In the genomic region with DNA sequence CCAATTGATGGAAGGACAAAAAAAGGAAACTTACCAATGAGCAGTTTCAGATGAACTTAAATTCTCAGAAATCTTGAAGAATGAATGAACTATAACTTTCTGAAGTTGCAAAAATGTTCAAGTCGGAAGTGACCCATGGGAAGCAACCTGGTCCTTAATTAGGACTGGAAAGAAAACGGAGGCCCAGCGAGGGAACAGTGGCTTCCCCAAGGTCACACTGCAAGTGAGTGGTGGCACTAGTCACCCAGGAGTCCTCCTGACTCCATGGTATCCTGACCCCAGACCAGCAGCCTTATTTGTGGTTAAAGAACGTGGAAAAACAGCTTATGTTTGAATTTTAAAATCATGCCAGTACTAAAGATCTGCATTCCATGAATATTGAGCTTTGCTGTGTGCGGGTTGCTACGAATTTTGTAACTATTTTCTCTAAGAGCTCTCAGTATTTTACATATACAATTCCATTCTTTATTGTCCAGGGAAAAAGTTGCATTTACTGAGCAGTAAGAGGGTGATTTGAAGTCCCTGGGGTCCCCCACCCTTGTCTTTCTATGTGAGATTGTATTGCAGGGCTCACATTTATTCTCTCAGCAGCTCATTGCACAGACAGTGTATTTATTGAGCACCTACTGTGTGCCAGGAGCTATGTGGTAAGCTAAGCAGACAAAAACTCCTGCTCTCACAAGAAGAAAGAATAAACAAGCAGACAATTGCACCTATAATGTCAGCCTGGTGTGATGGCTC, we compare ENCODE assay signal across 10 cellular contexts.
DNase-seq lines count a peak whose midpoint lies in the region; ATAC-seq, FAIRE-seq and TF ChIP-seq lines count a peak whose summit lies in the region.
"Had no signal": no experiment of that assay in that cellular context is flagged by ENCODE, and none has a peak within 500 bp of the region (broad histone marks: within the 10 kb centered on the region; RNA-seq: fewer than 3 reads in every experiment).

No MANE protein-coding gene starts in this region.

- DNase-seq in GM12891 (ENCODE audit: insufficient read length, low spot score): no peak
- DNase-seq in RWPE1 (ENCODE audit: low spot score): no peak
- no peak for DNase-seq in amygdala (lab: John Stamatoyannopoulos, UW)
- DNase-seq: H9, left colon had no signal

- H3K4me2 ChIP-seq in skeletal muscle satellite cell (ENCODE audit: low read length): peak overlapping the region; percentile 75

- CTCF ChIA-PET in RWPE1 (lab: Yijun Ruan, JAX): interaction anchor here (0.6 to 1.0 kb wide), 2 partner anchors 53 to 1064 kb away, joined by 4 to 5 read pairs; no protein-coding TSS in a partner anchor

- ATAC-seq in GM21515 (IDR thresholded peaks at IDR 0.05; ENCODE audit: unreplicated experiment) (no peak), HG02973 (IDR thresholded peaks at IDR 0.05; ENCODE audit: unreplicated experiment) (no peak), HG03521 (IDR thresholded peaks at IDR 0.05; ENCODE audit: unreplicated experiment) (no peak)
- ATAC-seq: left colon had no signal

- POLR2A ChIA-PET in RWPE1 (lab: Yijun Ruan, JAX; ENCODE audit: low non-redundant PET): no interaction called here

- H3K4me1 ChIP-seq in skeletal muscle satellite cell (ENCODE audit: control insufficient read depth, insufficient read depth, low read length): peaks cover 41% of the 10 kb centered on the region

- no peaks in the 10 kb centered on the region for H3K27me3 Mint-ChIP-seq in dendritic cell treated with granulocyte-macrophage colony-stimulating factor and Interleukin-4, amounts not matched to agents 40 ng/mL and 50 ng/mL, for 4 days

- H3K4me3 ChIP-seq in skeletal muscle satellite cell (ENCODE audit: low read length): peak overlapping the region; percentile 34

- no peak for TF ChIP-seq CTCF in RWPE1 (conservative IDR thresholded peaks at IDR 0.05; ENCODE audit: low read depth)

- no peaks in the 10 kb centered on the region for H3K36me3 Mint-ChIP-seq in dendritic cell treated with granulocyte-macrophage colony-stimulating factor and Interleukin-4, amounts not matched to agents 40 ng/mL and 50 ng/mL, for 4 days (ENCODE audit: low read depth)

- no peaks in the 10 kb centered on the region for H3K9me3 Mint-ChIP-seq in dendritic cell treated with granulocyte-macrophage colony-stimulating factor and Interleukin-4, amounts not matched to agents 40 ng/mL and 50 ng/mL, for 4 days

- H3K27ac ChIP-seq in RWPE1: peak overlapping the region; percentile 98

- intact Hi-C loops in dendritic cell treated with granulocyte-macrophage colony-stimulating factor and Interleukin-4, amounts not matched to agents 40 ng/mL and 50 ng/mL, for 4 days (cut with micrococcal nuclease): loop anchor here (1.0 to 5.0 kb wide), 3 partner anchors 40 to 225 kb away; no protein-coding TSS in a partner anchor

- FAIRE-seq in GM12891 (lab: Jason Lieb, UNC): peak; percentile 20

- H3K27me3 ChIP-seq in skeletal muscle satellite cell (ENCODE audit: control insufficient read depth, insufficient read depth, low read length): no peaks in the 10 kb centered on the region

- H3K27ac Mint-ChIP-seq in dendritic cell treated with granulocyte-macrophage colony-stimulating factor and Interleukin-4, amounts not matched to agents 40 ng/mL and 50 ng/mL, for 4 days: peak overlapping the region; percentile 99

- H3K4me3 Mint-ChIP-seq in dendritic cell treated with granulocyte-macrophage colony-stimulating factor and Interleukin-4, amounts not matched to agents 40 ng/mL and 50 ng/mL, for 4 days: peak overlapping the region; percentile 32
- H3K4me3 Mint-ChIP-seq: H9 had no signal

- H3K9ac ChIP-seq in skeletal muscle satellite cell (ENCODE audit: low read depth, low read length): peak overlapping the region; percentile 63

- no peak for TF ChIP-seq POLR2A in GM12891 (IDR thresholded peaks at IDR 0.05; ENCODE audit: low read depth, low read length)

- peaks cover 79% of the 10 kb centered on the region for H3K4me1 Mint-ChIP-seq in dendritic cell treated with granulocyte-macrophage colony-stimulating factor and Interleukin-4, amounts not matched to agents 40 ng/mL and 50 ng/mL, for 4 days (ENCODE audit: low read depth)

- H3K9me3 ChIP-seq in skeletal muscle satellite cell (replicated peaks; ENCODE audit: low read length): no peaks in the 10 kb centered on the region

- no peaks in the 10 kb centered on the region for H3K36me3 ChIP-seq in skeletal muscle satellite cell (ENCODE audit: insufficient read depth, low read length)

TF ChIP-seq in GM12891, 5 proteins besides CTCF, POLR2A, EP300 and RAD21:
- TF ChIP-seq SPI1 (IDR thresholded peaks at IDR 0.05; ENCODE audit: low read depth, low read length) (no peak), TAF1 (IDR thresholded peaks at IDR 0.05; ENCODE audit: low read depth, low read length) (no peak), POU2F2 (IDR thresholded peaks at IDR 0.05; ENCODE audit: low read depth, low read length) (0 out of 2 replicates have a peak, but pooled peaks have one; percentile 6)
